In genomic region chr1:235244969-235245592, GRCh38 we compare ENCODE assay signal across 20 cellular contexts.
DNase-seq lines count a peak whose midpoint lies in the region; ATAC-seq, FAIRE-seq and TF ChIP-seq lines count a peak whose summit lies in the region.
"Had no signal": no experiment of that assay in that cellular context is flagged by ENCODE, and none has a peak within 500 bp of the region (broad histone marks: within the 10 kb centered on the region; RNA-seq: fewer than 3 reads in every experiment).

No MANE protein-coding gene starts in this region.

- TF ChIP-seq RAD21 in GM12878 (IDR thresholded peaks at IDR 0.05; ENCODE audit: insufficient read depth, low read depth, low read length), result no peak

- H3K4me1 ChIP-seq in Panc1 (ENCODE audit: control insufficient read depth, insufficient read depth, low read length) (peaks cover 9% of the 10 kb centered on the region), GM12878 (ENCODE audit: control insufficient read depth, insufficient read depth, low read length) (peaks cover 12% of the 10 kb centered on the region; the same call in 1 of the 2 replicates)
- H3K4me1 ChIP-seq: lower lobe of right lung had no signal

- FAIRE-seq in GM12878 (lab: Jason Lieb, UNC), result peak; percentile 56
- FAIRE-seq: urothelium cell line had no signal

- peak overlapping the region; percentile 55 for H3K4me3 Mint-ChIP-seq in activated naive CD8-positive, alpha-beta T cell
- H3K4me3 Mint-ChIP-seq in activated naive CD8-positive, alpha-beta T cell treated with anti-CD3 and anti-CD28 coated beads for 36 hours, result no peak overlapping the region
- no peak overlapping the region for H3K4me3 Mint-ChIP-seq in progenitor cell of endocrine pancreas (ENCODE audit: low read depth)
- H3K4me3 Mint-ChIP-seq: IgD-negative memory B cell had no signal

- no peak overlapping the region for H3K27ac ChIP-seq in Panc1 (ENCODE audit: low read length)
- H3K27ac ChIP-seq in GM12878 (ENCODE audit: control insufficient read depth, insufficient read depth), result no peak overlapping the region
- H3K27ac ChIP-seq in caudate nucleus (ENCODE audit: low read depth, low read length), result no peak overlapping the region
- H3K27ac ChIP-seq: heart left ventricle, lower lobe of right lung had no signal

- CTCF ChIA-PET in Panc1 (lab: Charles Lee), result no interaction called here
- CTCF ChIA-PET in GM12878 (lab: Yijun Ruan, JAX), result no interaction called here

- no peak for DNase-seq in activated naive CD8-positive, alpha-beta T cell treated with anti-CD3 and anti-CD28 coated beads for 36 hours
- DNase-seq in Panc1 (ENCODE audit: low read depth, low spot score), result no peak
- no peak for DNase-seq in GM12878 (ENCODE audit: low read depth, low spot score)
- DNase-seq in progenitor cell of endocrine pancreas (ENCODE audit: low spot score, unreplicated experiment), result no peak
- no peak for DNase-seq in caudate nucleus (lab: John Stamatoyannopoulos, UW)
- no peak for DNase-seq in NCI-H526 (lab: John Stamatoyannopoulos, UW)
- no peak for DNase-seq in NCI-H226
- DNase-seq: activated CD4-positive, alpha-beta T cell treated with anti-CD3 and anti-CD28 coated beads for 1 hour; activated T-cell treated with anti-CD3 and anti-CD28 coated beads, Interleukin-2, amount 50 U/mL, for 4 hours; effector memory CD4-positive, alpha-beta T cell; H7; heart left ventricle; lower lobe of right lung; NCI-H1048; NCI-H2081 treated with DMSO at 0.1 percent for 48 hours; NCI-H524; SHP77 treated with DMSO at 0.1 percent for 48 hours had no signal

- 93% methylated on average over 9 of the region's 9 CpGs for WGBS in GM12878 (ENCODE audit: insufficient coverage, insufficient replicate concordance, low lambda C conversion rate, missing lambda C conversion rate)

- peaks cover 51% of the 10 kb centered on the region for H3K4me1 Mint-ChIP-seq in activated naive CD8-positive, alpha-beta T cell (ENCODE audit: low read depth)
- H3K4me1 Mint-ChIP-seq in activated naive CD8-positive, alpha-beta T cell treated with anti-CD3 and anti-CD28 coated beads for 36 hours, result peaks cover 32% of the 10 kb centered on the region
- peaks cover 15% of the 10 kb centered on the region for H3K4me1 Mint-ChIP-seq in progenitor cell of endocrine pancreas (ENCODE audit: low read depth)

- no peaks in the 10 kb centered on the region for H3K9me3 ChIP-seq in Panc1 (ENCODE audit: control insufficient read depth, insufficient read depth, low read depth, low read length)
- H3K9me3 ChIP-seq in GM12878 (replicated peaks; ENCODE audit: control insufficient read depth, insufficient read depth, low read length), result no peaks in the 10 kb centered on the region
- H3K9me3 ChIP-seq: heart left ventricle, lower lobe of right lung had no signal

- in situ Hi-C loops in Panc1 (cut with HindIII; ENCODE audit: low pct_unique_long_range_greater_than_20kb, low sequenced_read_pairs), result no loop called here
- in situ Hi-C loops in GM12878 (cut with MboI), result loop anchor here (5.0 kb wide), 1 partner anchor 172 kb away; no protein-coding TSS in a partner anchor

- SMC1A ChIA-PET in GM12878 (lab: Charles Lee; ENCODE audit: uncharacterized antibody, unreplicated experiment), result no interaction called here

- intact Hi-C loops in Panc1 (cut with micrococcal nuclease; ENCODE audit: unreplicated experiment), result no loop called here
- intact Hi-C loops in GM12878 (cut with micrococcal nuclease; ENCODE audit: unreplicated experiment), result no loop called here

- H3K27me3 ChIP-seq in Panc1 (ENCODE audit: control insufficient read depth, insufficient read depth, low read length) (no peaks in the 10 kb centered on the region), GM12878 (replicated peaks in 1 of 2; ENCODE audit: control insufficient read depth in 2 of 2, insufficient read depth in 2 of 2, low read length in 1 of 2) (no peaks in the 10 kb centered on the region)
- H3K27me3 ChIP-seq: heart left ventricle had no signal

- peak; percentile 45; the same call in 1 of the 2 replicates for ATAC-seq in Panc1
- no peak for ATAC-seq in GM12878
- ATAC-seq: activated T-cell treated with anti-CD3 and anti-CD28 coated beads, Interleukin-2, amount 50 U/mL, for 4 hours; heart left ventricle; lower lobe of right lung had no signal

- H3K4me3 ChIP-seq in Panc1 (ENCODE audit: low read depth in 2 of 2, low read length in 2 of 2) (no peak overlapping the region), GM12878 (no peak overlapping the region)
- H3K4me3 ChIP-seq: heart left ventricle, lower lobe of right lung had no signal

- peaks cover 29% of the 10 kb centered on the region for H3K36me3 ChIP-seq in Panc1 (ENCODE audit: control insufficient read depth, insufficient read depth, low read length)
- H3K36me3 ChIP-seq in GM12878 (ENCODE audit: control insufficient read depth in 2 of 2, insufficient read depth in 2 of 2, low read length in 1 of 2), result peaks cover 0 to 6% of the 10 kb centered on the region in 2 experiments; a peak in 1 of 4 replicates

- H3K36me3 Mint-ChIP-seq in activated naive CD8-positive, alpha-beta T cell, result peaks cover 18% of the 10 kb centered on the region
- H3K36me3 Mint-ChIP-seq in activated naive CD8-positive, alpha-beta T cell treated with anti-CD3 and anti-CD28 coated beads for 36 hours, result peaks cover 20% of the 10 kb centered on the region
- H3K36me3 Mint-ChIP-seq in progenitor cell of endocrine pancreas (ENCODE audit: insufficient read depth), result peaks cover 10% of the 10 kb centered on the region

- RAD21 ChIA-PET in GM12878 (lab: Charles Lee; ENCODE audit: unreplicated experiment), result no interaction called here

- BruUV-seq in Panc1 (replicated peaks; lab: Mats Ljungman, UMichigan) (no TSS peak), GM12878 (replicated peaks; lab: Mats Ljungman, UMichigan) (no TSS peak)

- POLR2A ChIA-PET in Panc1 (lab: Charles Lee), result no interaction called here
- POLR2A ChIA-PET in GM12878 (lab: Charles Lee), result no interaction called here

- H3K27ac Mint-ChIP-seq in activated naive CD8-positive, alpha-beta T cell, result peak overlapping the region; percentile 52
- H3K27ac Mint-ChIP-seq in activated naive CD8-positive, alpha-beta T cell treated with anti-CD3 and anti-CD28 coated beads for 36 hours, result no peak overlapping the region
- peak overlapping the region; percentile 23 for H3K27ac Mint-ChIP-seq in progenitor cell of endocrine pancreas

- no peak overlapping the region for H3K4me2 ChIP-seq in GM12878 (ENCODE audit: control insufficient read depth, insufficient read depth)

- TF ChIP-seq CTCF in Panc1 (IDR thresholded peaks at IDR 0.05) (no peak), GM12878 (IDR thresholded peaks at IDR 0.05 in 2 of 3, conservative IDR thresholded peaks at IDR 0.05 in 1 of 3; ENCODE audit: control insufficient read depth in 2 of 3, extremely low read depth in 1 of 3, insufficient read depth in 1 of 3, low read depth in 3 of 3, low read length in 3 of 3) (no peak), progenitor cell of endocrine pancreas (IDR thresholded peaks at IDR 0.05; ENCODE audit: unreplicated experiment) (no peak)

- no peak for TF ChIP-seq EP300 in GM12878 (IDR thresholded peaks at IDR 0.05; ENCODE audit: borderline replicate concordance in 1 of 2, control insufficient read depth in 1 of 2, low read depth in 2 of 2, low read length in 2 of 2)

- no peaks in the 10 kb centered on the region for H3K27me3 Mint-ChIP-seq in activated naive CD8-positive, alpha-beta T cell
- H3K27me3 Mint-ChIP-seq in activated naive CD8-positive, alpha-beta T cell treated with anti-CD3 and anti-CD28 coated beads for 36 hours, result no peaks in the 10 kb centered on the region
- H3K27me3 Mint-ChIP-seq in progenitor cell of endocrine pancreas, result no peaks in the 10 kb centered on the region
- H3K27me3 Mint-ChIP-seq: IgD-negative memory B cell had no signal

- H2AFZ ChIP-seq in GM12878 (ENCODE audit: control insufficient read depth, low read depth, low read length), result no peak overlapping the region

- peaks cover 1% of the 10 kb centered on the region; the same call in 1 of the 2 replicates for H3K79me2 ChIP-seq in GM12878 (ENCODE audit: control insufficient read depth, insufficient read depth, low read length)

- H3K9me3 Mint-ChIP-seq in activated naive CD8-positive, alpha-beta T cell (ENCODE audit: low read depth), result no peaks in the 10 kb centered on the region
- no peaks in the 10 kb centered on the region for H3K9me3 Mint-ChIP-seq in activated naive CD8-positive, alpha-beta T cell treated with anti-CD3 and anti-CD28 coated beads for 36 hours
- no peaks in the 10 kb centered on the region for H3K9me3 Mint-ChIP-seq in progenitor cell of endocrine pancreas (ENCODE audit: low read depth)
- H3K9me3 Mint-ChIP-seq: activated T-cell treated with anti-CD3 and anti-CD28 coated beads, Interleukin-2, amount 50 U/mL, for 4 hours; IgD-negative memory B cell had no signal

- no peak for TF ChIP-seq POLR2A in GM12878 (IDR thresholded peaks at IDR 0.05; ENCODE audit: low read depth, low read length)

- H3K9ac ChIP-seq in GM12878 (ENCODE audit: control insufficient read depth, insufficient read depth, low read length), result no peak overlapping the region

- no peaks in the 10 kb centered on the region for H4K20me1 ChIP-seq in GM12878 (ENCODE audit: control insufficient read depth, insufficient read depth)

TF ChIP-seq in GM12878, 131 proteins besides CTCF, POLR2A, EP300 and RAD21 (continues in another document):
- TF ChIP-seq SMAD1 (IDR thresholded peaks at IDR 0.05; ENCODE audit: low read depth, partially characterized antibody) (no peak), TCF7 (IDR thresholded peaks at IDR 0.05; ENCODE audit: borderline replicate concordance) (no peak), POLR2AphosphoS2 (IDR thresholded peaks at IDR 0.05; ENCODE audit: low read depth, low read length) (no peak)
